Comparison of ENCODE assay signal across 9 cellular contexts in the genomic region with DNA sequence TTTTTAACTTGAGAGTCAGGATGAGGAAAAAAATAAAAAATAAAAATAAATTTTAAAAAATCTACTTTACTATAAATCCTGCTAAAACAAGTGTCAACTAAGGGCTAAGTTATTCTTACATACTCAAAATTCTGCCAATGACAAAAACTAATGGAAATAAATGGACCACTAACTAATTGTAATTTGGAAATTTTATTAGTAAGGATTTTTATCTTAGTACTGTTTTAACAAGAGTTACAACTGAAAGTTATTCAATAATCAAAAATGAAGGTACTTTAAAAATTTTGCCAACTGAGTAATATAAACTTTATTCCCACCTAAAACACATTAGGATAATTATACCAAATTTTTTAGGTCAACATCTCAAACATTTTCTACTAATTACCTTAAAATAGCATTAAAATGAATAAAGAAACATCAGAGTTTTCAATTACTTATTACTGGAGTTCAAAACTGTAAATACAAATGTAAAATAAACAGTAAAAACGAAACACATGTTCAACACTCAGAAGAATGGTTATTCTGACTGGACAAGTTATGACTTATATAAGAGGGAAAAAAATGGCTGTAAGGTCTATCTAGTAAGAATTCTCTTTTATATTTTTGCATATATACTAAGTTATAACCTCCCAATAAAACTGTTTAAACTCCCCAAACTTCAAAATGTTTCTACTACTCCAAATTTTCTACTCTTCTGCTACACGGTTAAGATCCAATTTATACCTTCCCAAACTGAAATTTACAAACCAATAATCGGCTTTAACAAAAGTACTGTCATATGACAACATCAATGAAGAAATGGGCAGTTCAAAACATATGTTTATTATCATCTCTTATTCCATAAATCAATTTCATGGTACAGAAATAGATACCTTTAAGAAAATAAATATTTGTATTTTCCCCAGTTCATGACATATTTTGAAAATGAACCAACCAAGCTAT. TPM values are rescaled to one million over a fixed set of nuclear protein-coding genes. Genes with fewer than 3 reads are reported as not detected.
DNase-seq lines count a peak whose midpoint lies in the region; ATAC-seq lines count a peak whose summit lies in the region.
"Had no signal": no experiment of that assay in that cellular context is flagged by ENCODE, and none has a peak within 500 bp of the region (broad histone marks: within the 10 kb centered on the region; RNA-seq: fewer than 3 reads in every experiment).

No MANE protein-coding gene starts in this region.

- H3K4me3 Mint-ChIP-seq in activated CD4-positive, alpha-beta T cell treated with anti-CD3 and anti-CD28 coated beads, Interleukin-2, amount 10 ng/mL, durations not matched to agents 7 days and 5 days: peak overlapping the region; percentile 90
- H3K4me3 Mint-ChIP-seq in activated T-helper 2 cell treated with anti-CD3 and anti-CD28 coated beads, Interferon-gamma antibody, Interleukin-2, Interleukin-4, amounts not matched to agents 10 μg/mL and 5 μg/mL and 100 μg/mL, durations not matched to agents 14 hours and 24 hours and 36 hours (ENCODE audit: low read depth): peak overlapping the region; percentile 83
- H3K4me3 Mint-ChIP-seq in immature natural killer cell: peak overlapping the region; percentile 1 to 90 (median 83)

- no peaks in the 10 kb centered on the region for H3K9me3 Mint-ChIP-seq in activated CD4-positive, alpha-beta T cell treated with anti-CD3 and anti-CD28 coated beads, Interleukin-2, amount 10 ng/mL, durations not matched to agents 7 days and 5 days
- H3K9me3 Mint-ChIP-seq in activated T-helper 2 cell treated with anti-CD3 and anti-CD28 coated beads, Interferon-gamma antibody, Interleukin-2, Interleukin-4, amounts not matched to agents 10 μg/mL and 5 μg/mL and 100 μg/mL, durations not matched to agents 14 hours and 24 hours and 36 hours: no peaks in the 10 kb centered on the region
- H3K9me3 Mint-ChIP-seq in immature natural killer cell: peaks cover 0 to 2% (median 0%) of the 10 kb centered on the region in 6 donors

- no peak overlapping the region for H3K27ac Mint-ChIP-seq in activated CD4-positive, alpha-beta T cell treated with anti-CD3 and anti-CD28 coated beads, Interleukin-2, amount 10 ng/mL, durations not matched to agents 7 days and 5 days
- peak overlapping the region; percentile 36 for H3K27ac Mint-ChIP-seq in activated T-helper 2 cell treated with anti-CD3 and anti-CD28 coated beads, Interferon-gamma antibody, Interleukin-2, Interleukin-4, amounts not matched to agents 10 μg/mL and 5 μg/mL and 100 μg/mL, durations not matched to agents 14 hours and 24 hours and 36 hours
- peak overlapping the region; percentile 70 to 99 (median 92) for H3K27ac Mint-ChIP-seq in immature natural killer cell

- H3K4me3 ChIP-seq in subcutaneous abdominal adipose tissue (ENCODE audit: low read depth in 1 of 5, low read length in 5 of 5): peak overlapping the region in 2 of 5 donors; percentile 4 to 79

- no peaks in the 10 kb centered on the region for H3K27me3 Mint-ChIP-seq in activated CD4-positive, alpha-beta T cell treated with anti-CD3 and anti-CD28 coated beads, Interleukin-2, amount 10 ng/mL, durations not matched to agents 7 days and 5 days
- no peaks in the 10 kb centered on the region for H3K27me3 Mint-ChIP-seq in activated T-helper 2 cell treated with anti-CD3 and anti-CD28 coated beads, Interferon-gamma antibody, Interleukin-2, Interleukin-4, amounts not matched to agents 10 μg/mL and 5 μg/mL and 100 μg/mL, durations not matched to agents 14 hours and 24 hours and 36 hours (ENCODE audit: low read depth)
- peaks cover 14 to 22% (median 16%) of the 10 kb centered on the region in 3 donors for H3K27me3 Mint-ChIP-seq in immature natural killer cell (ENCODE audit: low read depth in 3 of 3)

- H3K27ac ChIP-seq in subcutaneous abdominal adipose tissue (ENCODE audit: low read depth, low read length): peak overlapping the region; percentile 99

- H3K4me1 Mint-ChIP-seq in activated CD4-positive, alpha-beta T cell treated with anti-CD3 and anti-CD28 coated beads, Interleukin-2, amount 10 ng/mL, durations not matched to agents 7 days and 5 days: peaks cover 61% of the 10 kb centered on the region
- H3K4me1 Mint-ChIP-seq in activated T-helper 2 cell treated with anti-CD3 and anti-CD28 coated beads, Interferon-gamma antibody, Interleukin-2, Interleukin-4, amounts not matched to agents 10 μg/mL and 5 μg/mL and 100 μg/mL, durations not matched to agents 14 hours and 24 hours and 36 hours (ENCODE audit: low read depth): peaks cover 37% of the 10 kb centered on the region
- H3K4me1 Mint-ChIP-seq in immature natural killer cell: peaks cover 58 to 78% of the 10 kb centered on the region in 2 donors

- DNase-seq in activated CD4-positive, alpha-beta T cell treated with anti-CD3 and anti-CD28 coated beads, Interleukin-2, amount 10 ng/mL, durations not matched to agents 7 days and 5 days: no peak
- no peak for DNase-seq in activated CD4-positive, alpha-beta T cell treated with anti-CD3 and anti-CD28 coated beads, Interleukin-2, amount 50 U/mL, for 4 hours
- DNase-seq in activated T-helper 2 cell treated with anti-CD3 and anti-CD28 coated beads, Interferon-gamma antibody, Interleukin-2, Interleukin-4, amounts not matched to agents 10 μg/mL and 5 μg/mL and 100 μg/mL, durations not matched to agents 14 hours and 24 hours and 36 hours (ENCODE audit: low spot score): no peak
- no peak for DNase-seq in immature natural killer cell
- no peak for DNase-seq in DMS153 (lab: John Stamatoyannopoulos, UW)
- DNase-seq in AG08396 (ENCODE audit: low spot score): no peak
- DNase-seq: AML-193 had no signal

- peaks cover 1 to 42% (median 36%) of the 10 kb centered on the region in 5 donors for H3K4me1 ChIP-seq in subcutaneous abdominal adipose tissue (ENCODE audit: control insufficient read depth in 5 of 5, insufficient read depth in 5 of 5, low read length in 5 of 5)

- no peaks in the 10 kb centered on the region for H3K9me3 ChIP-seq in subcutaneous abdominal adipose tissue (ENCODE audit: control insufficient read depth in 5 of 5, low read length in 5 of 5)

- POLR2A ChIA-PET in activated CD4-positive, alpha-beta T cell treated with anti-CD3 and anti-CD28 coated beads, Interleukin-2, amount 10 ng/mL, durations not matched to agents 7 days and 5 days (lab: Charles Lee): no interaction called here

- H3K27me3 ChIP-seq in subcutaneous abdominal adipose tissue (ENCODE audit: control insufficient read depth in 5 of 5, insufficient read depth in 4 of 5, low read length in 5 of 5): no peaks in the 10 kb centered on the region

- peak overlapping the region; percentile 47 to 100 (median 70) for H3K9ac ChIP-seq in subcutaneous abdominal adipose tissue (ENCODE audit: low read length in 5 of 5)

- intact Hi-C loops in activated T-helper 2 cell treated with anti-CD3 and anti-CD28 coated beads, Interferon-gamma antibody, Interleukin-2, Interleukin-4, amounts not matched to agents 10 μg/mL and 5 μg/mL and 100 μg/mL, durations not matched to agents 14 hours and 24 hours and 36 hours (cut with micrococcal nuclease): loop anchor here (1.0 to 10.0 kb wide), 4 partner anchors 8 to 997 kb away; partner anchors contain the start of genes ARHGAP5, G2E3, RNU6-7 and RNU6-8

- peaks cover 44% of the 10 kb centered on the region for H3K36me3 Mint-ChIP-seq in activated CD4-positive, alpha-beta T cell treated with anti-CD3 and anti-CD28 coated beads, Interleukin-2, amount 10 ng/mL, durations not matched to agents 7 days and 5 days (ENCODE audit: low read depth)
- peaks cover 44% of the 10 kb centered on the region for H3K36me3 Mint-ChIP-seq in activated T-helper 2 cell treated with anti-CD3 and anti-CD28 coated beads, Interferon-gamma antibody, Interleukin-2, Interleukin-4, amounts not matched to agents 10 μg/mL and 5 μg/mL and 100 μg/mL, durations not matched to agents 14 hours and 24 hours and 36 hours (ENCODE audit: low read depth)
- H3K36me3 Mint-ChIP-seq in immature natural killer cell: peaks cover 3 to 24% (median 7%) of the 10 kb centered on the region in 3 donors

- peaks cover 3 to 14% (median 3%) of the 10 kb centered on the region in 5 donors for H3K36me3 ChIP-seq in subcutaneous abdominal adipose tissue (ENCODE audit: control insufficient read depth in 5 of 5, insufficient read depth in 5 of 5, low read length in 5 of 5)

- CTCF ChIA-PET in activated CD4-positive, alpha-beta T cell treated with anti-CD3 and anti-CD28 coated beads, Interleukin-2, amount 10 ng/mL, durations not matched to agents 7 days and 5 days (lab: Charles Lee): interaction anchor here (0.7 to 3.1 kb wide), 2 partner anchors 9 to 26 kb away, joined by 3 to 19 read pairs; no protein-coding TSS in a partner anchor

- no peak for ATAC-seq in GM21737 (IDR thresholded peaks at IDR 0.05; ENCODE audit: unreplicated experiment)

RNA-seq across cellular contexts. Expression of gene HECTD1, which starts 2.7 kb away (rescaled TPM):
- 100 to 1,000 TPM in 1 of 2 experiments, 10 to 100 TPM in 1; 97.2 to 110 TPM for total RNA-seq in activated CD4-positive, alpha-beta T cell treated with anti-CD3 and anti-CD28 coated beads, Interleukin-2, amount 10 ng/mL, durations not matched to agents 7 days and 5 days
- 109 and 114 TPM in 2 replicates for total RNA-seq in activated T-helper 2 cell treated with anti-CD3 and anti-CD28 coated beads, Interferon-gamma antibody, Interleukin-2, Interleukin-4, amounts not matched to agents 10 μg/mL and 5 μg/mL and 100 μg/mL, durations not matched to agents 14 hours and 24 hours and 36 hours
- 10 to 100 TPM; 10.6 to 36.1 (median 22.2) TPM for polyA plus RNA-seq in immature natural killer cell
